In the genomic region with DNA sequence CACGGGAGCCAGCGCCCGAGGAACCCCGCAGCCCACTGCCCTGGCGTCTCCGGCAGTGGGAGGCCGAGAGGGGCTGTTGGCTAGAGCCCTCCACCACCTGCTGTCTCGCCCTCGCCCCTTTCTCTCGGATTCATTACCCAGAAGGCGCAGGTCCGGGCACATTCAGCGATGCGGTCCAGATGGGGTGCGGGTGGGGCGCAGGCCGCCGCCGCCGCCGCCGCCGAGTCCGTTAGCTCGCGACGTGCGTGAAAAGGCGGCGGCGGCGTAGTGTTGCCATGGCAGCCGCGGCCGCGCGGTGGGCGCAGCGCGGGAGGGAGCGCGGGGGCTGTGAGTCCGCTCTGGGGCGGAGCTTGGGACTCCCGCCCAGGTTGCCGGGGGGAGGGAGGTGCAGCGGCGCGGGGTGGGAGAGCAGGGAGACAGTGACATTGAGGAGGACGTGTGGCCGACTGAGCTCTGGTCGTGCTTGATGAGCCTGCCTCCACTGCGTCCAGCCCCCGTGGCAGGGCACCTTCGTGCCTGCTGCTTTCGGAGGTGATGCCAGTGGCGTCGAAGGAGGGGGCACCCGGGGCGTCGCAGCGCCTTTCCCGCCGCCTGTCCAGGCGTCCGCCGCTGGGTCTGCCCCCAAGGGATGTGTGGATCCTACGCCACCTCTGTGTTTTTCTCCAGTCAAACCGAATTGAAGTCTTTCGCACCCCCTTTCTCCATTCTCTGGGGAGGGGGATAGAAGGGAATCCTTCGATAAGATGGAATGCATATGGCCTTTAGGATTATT, we compare ENCODE assay signal across 9 cellular contexts. TPM values are rescaled to one million over a fixed set of nuclear protein-coding genes. Genes with fewer than 3 reads are reported as not detected.
DNase-seq lines count a peak whose midpoint lies in the region; ATAC-seq, FAIRE-seq and TF ChIP-seq lines count a peak whose summit lies in the region.
"Had no signal": no experiment of that assay in that cellular context is flagged by ENCODE, and none has a peak within 500 bp of the region (broad histone marks: within the 10 kb centered on the region; RNA-seq: fewer than 3 reads in every experiment).

A gene (minus strand): TSS at position 358 of the 772 bp plus-strand sequence. CDS start 23,774 bp downstream, outside the sequence.

- CTCF ChIA-PET in HepG2 (lab: Yijun Ruan, JAX; ENCODE audit: low intra/inter-chr PET ratio, low total read pairs): no interaction called here

- peak within 1 kb of the TSS; percentile 78 for H3K9ac ChIP-seq in HepG2 (ENCODE audit: insufficient read depth, low read depth, low read length)

- POLR2A ChIA-PET in HepG2 (lab: Yijun Ruan, JAX): interaction anchor here (0.6 to 2.1 kb wide), 9 partner anchors 11 to 522 kb away, joined by 3 to 11 read pairs (median 3); a partner anchor contains a TSS

- peak within 1 kb of the TSS; percentile 89 for H3K4me3 Mint-ChIP-seq in activated CD4-positive, alpha-beta T cell treated with anti-CD3 and anti-CD28 coated beads, Interleukin-2, amount 10 ng/mL, durations not matched to agents 24 days and 14 days

- peaks cover 20% of the 10 kb centered on the region for H3K79me2 ChIP-seq in HepG2 (ENCODE audit: insufficient read depth, low read length)

- H3K9me3 ChIP-seq in HepG2 (ENCODE audit: low read length): no peaks in the 10 kb centered on the region

- H3K4me2 ChIP-seq in HepG2 (ENCODE audit: low read depth, low read length): peak within 1 kb of the TSS; percentile 92

- H3K4me1 Mint-ChIP-seq in activated CD4-positive, alpha-beta T cell treated with anti-CD3 and anti-CD28 coated beads, Interleukin-2, amount 10 ng/mL, durations not matched to agents 24 days and 14 days: peaks cover 45% of the 10 kb centered on the region

- H3K27ac ChIP-seq in coronary artery (peak within 1 kb of the TSS; percentile 92 to 95), HepG2 (ENCODE audit: extremely low read length, insufficient read depth, low read length) (peak within 1 kb of the TSS; percentile 90)

- peak; percentile 64 for ATAC-seq in HG03175 (IDR thresholded peaks at IDR 0.05; ENCODE audit: unreplicated experiment)
- peak; percentile 90 for ATAC-seq in HepG2

- H3K4me3 ChIP-seq in coronary artery (peak within 1 kb of the TSS; percentile 85), HepG2 (replicated peaks in 1 of 3; ENCODE audit: insufficient read depth in 1 of 3, low read depth in 2 of 3, low read length in 3 of 3) (peak within 1 kb of the TSS; percentile 81 to 93 (median 88))

- in situ Hi-C loops in GM18951 (cut with MboI; ENCODE audit: low sequenced_read_pairs, unreplicated experiment): no loop called here
- in situ Hi-C loops in HepG2 (cut with HindIII; ENCODE audit: extremely low pct_ligation_motif_present, low pct_unique_long_range_greater_than_20kb): no loop called here

- TF ChIP-seq POLR2A in GM18951 (IDR thresholded peaks at IDR 0.05; ENCODE audit: extremely low read depth, insufficient read depth, insufficient read length): peak; percentile 49
- peak; percentile 43 to 69 for TF ChIP-seq POLR2A in HepG2 (IDR thresholded peaks at IDR 0.05; ENCODE audit: insufficient read depth in 1 of 2, low read depth in 2 of 2, low read length in 2 of 2)

- 0 out of 2 replicates have a peak, but pooled peaks cover 3% of the 10 kb centered on the region for H4K20me1 ChIP-seq in HepG2 (ENCODE audit: insufficient read depth, low read length)

- no peaks in the 10 kb centered on the region; a peak in 1 of 5 replicates for H3K27me3 ChIP-seq in HepG2 (ENCODE audit: control insufficient read depth in 1 of 2, insufficient read depth in 2 of 2, low read length in 2 of 2)

- no peak for TF ChIP-seq EP300 in HepG2 (IDR thresholded peaks at IDR 0.05; ENCODE audit: low read depth in 2 of 2, low read length in 2 of 2)
- no peak for TF ChIP-seq EP300 in HepG2 (CRISPR knock-in tag; IDR thresholded peaks at IDR 0.05; ENCODE audit: borderline replicate concordance)

- WGBS in HepG2 (ENCODE audit: low lambda C conversion rate): 8% methylated on average over 5 of the region's 71 CpGs

- H3K4me1 ChIP-seq in HepG2 (ENCODE audit: insufficient read depth, low read length): peaks cover 51% of the 10 kb centered on the region

- TF ChIP-seq CTCF in coronary artery (IDR thresholded peaks at IDR 0.05): no peak
- 0 out of 2 replicates have a peak, but pooled peaks have one; percentile 13 for TF ChIP-seq CTCF in HepG2 (CRISPR knock-in tag; IDR thresholded peaks at IDR 0.05)

- no peaks in the 10 kb centered on the region for H3K36me3 ChIP-seq in HepG2 (replicated peaks in 1 of 2; ENCODE audit: control insufficient read depth in 1 of 2, insufficient read depth in 2 of 2, low read length in 2 of 2)

- no peak for FAIRE-seq in HepG2 (lab: Jason Lieb, UNC)
- FAIRE-seq: colon had no signal

- no TSS peak for BruUV-seq in HepG2 (replicated peaks; lab: Mats Ljungman, UMichigan)

- peak within 1 kb of the TSS; percentile 70 for H2AFZ ChIP-seq in HepG2 (ENCODE audit: low read length)

- peak within 1 kb of the TSS; percentile 87 for H3K27ac Mint-ChIP-seq in activated CD4-positive, alpha-beta T cell treated with anti-CD3 and anti-CD28 coated beads, Interleukin-2, amount 10 ng/mL, durations not matched to agents 24 days and 14 days

- DNase-seq in Ammon's horn (ENCODE audit: low spot score): peak; percentile 93
- DNase-seq in NCI-H446 treated with DMSO at 0.1 percent for 48 hours (lab: John Stamatoyannopoulos, UW): peak; percentile 28
- DNase-seq in activated CD4-positive, alpha-beta T cell treated with anti-CD3 and anti-CD28 coated beads, Interleukin-2, amount 10 ng/mL, durations not matched to agents 24 days and 14 days: peak; percentile 91
- peak; percentile 88 for DNase-seq in coronary artery (ENCODE audit: low spot score)
- DNase-seq in HepG2 (ENCODE audit: low spot score): peak; percentile 56
- DNase-seq in stimulated activated CD4-positive, alpha-beta T cell treated with anti-CD3 and anti-CD28 coated beads, Interleukin-2, amount 100 ng/mL, for 48 hours: peak; percentile 52 to 59

- no peak for TF ChIP-seq RAD21 in HepG2 (CRISPR knock-in tag; IDR thresholded peaks at IDR 0.05)

- no peaks in the 10 kb centered on the region for H3K27me3 Mint-ChIP-seq in activated CD4-positive, alpha-beta T cell treated with anti-CD3 and anti-CD28 coated beads, Interleukin-2, amount 10 ng/mL, durations not matched to agents 24 days and 14 days

- no peaks in the 10 kb centered on the region for H3K9me3 Mint-ChIP-seq in activated CD4-positive, alpha-beta T cell treated with anti-CD3 and anti-CD28 coated beads, Interleukin-2, amount 10 ng/mL, durations not matched to agents 24 days and 14 days

- peaks cover 7% of the 10 kb centered on the region for H3K36me3 Mint-ChIP-seq in activated CD4-positive, alpha-beta T cell treated with anti-CD3 and anti-CD28 coated beads, Interleukin-2, amount 10 ng/mL, durations not matched to agents 24 days and 14 days (ENCODE audit: low read depth)

- intact Hi-C loops in activated CD4-positive, alpha-beta T cell treated with anti-CD3 and anti-CD28 coated beads, Interleukin-2, amount 10 ng/mL, durations not matched to agents 24 days and 14 days (cut with micrococcal nuclease): loop anchor here (1.0 to 10.0 kb wide), 10 partner anchors 53 to 855 kb away; a partner anchor contains a TSS
- intact Hi-C loops in HepG2 (cut with micrococcal nuclease; ENCODE audit: unreplicated experiment): loop anchor here (2.0 kb wide), 1 partner anchor 27 kb away; no protein-coding TSS in a partner anchor

TF ChIP-seq in HepG2, 621 proteins besides CTCF, POLR2A, EP300 and RAD21 (continues in another document):
- TF ChIP-seq KDM3A (CRISPR knock-in tag; IDR thresholded peaks at IDR 0.05; ENCODE audit: low read depth) (no peak), CBX5 (CRISPR knock-in tag; IDR thresholded peaks at IDR 0.05; ENCODE audit: borderline replicate concordance) (no peak), ZNF468 (CRISPR knock-in tag; IDR thresholded peaks at IDR 0.05) (no peak), ZNF761 (CRISPR knock-in tag; conservative IDR thresholded peaks at IDR 0.05) (no peak), RFXAP (CRISPR knock-in tag; IDR thresholded peaks at IDR 0.05; ENCODE audit: borderline replicate concordance) (0 out of 2 replicates have a peak, but pooled peaks have one; percentile 22)
- TF ChIP-seq, protein P1, sequence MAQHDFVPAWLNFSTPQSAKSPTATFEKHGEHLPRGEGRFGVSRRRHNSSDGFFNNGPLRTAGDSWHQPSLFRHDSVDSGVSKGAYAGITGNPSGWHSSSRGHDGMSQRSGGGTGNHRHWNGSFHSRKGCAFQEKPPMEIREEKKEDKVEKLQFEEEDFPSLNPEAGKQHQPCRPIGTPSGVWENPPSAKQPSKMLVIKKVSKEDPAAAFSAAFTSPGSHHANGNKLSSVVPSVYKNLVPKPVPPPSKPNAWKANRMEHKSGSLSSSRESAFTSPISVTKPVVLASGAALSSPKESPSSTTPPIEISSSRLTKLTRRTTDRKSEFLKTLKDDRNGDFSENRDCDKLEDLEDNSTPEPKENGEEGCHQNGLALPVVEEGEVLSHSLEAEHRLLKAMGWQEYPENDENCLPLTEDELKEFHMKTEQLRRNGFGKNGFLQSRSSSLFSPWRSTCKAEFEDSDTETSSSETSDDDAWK (CRISPR knock-in tag; IDR thresholded peaks at IDR 0.05): no peak

RNA-seq across cellular contexts. Expression of the gene that starts here (rescaled TPM):
- 7.5 and 9.0 TPM in 2 replicates for total RNA-seq in activated CD4-positive, alpha-beta T cell treated with anti-CD3 and anti-CD28 coated beads, Interleukin-2, amount 10 ng/mL, durations not matched to agents 24 days and 14 days
- 11.8 and 13.9 TPM in 2 replicates for total RNA-seq in HepG2 (2016; rRNA removed; fragmentation: Illumina TruSeq; extraction: Trizol)
- total RNA-seq in HepG2 (2016; cell fraction: cytosol; rRNA removed; fragmentation: Illumina TruSeq; extraction: Trizol; ENCODE audit: low read depth): 19.6 and 22.7 TPM in 2 replicates
- 10.8 and 15.5 TPM in 2 replicates for total RNA-seq in HepG2 (2016; cell fraction: insoluble cytoplasmic fraction; rRNA removed; fragmentation: Illumina TruSeq; extraction: Trizol)
- total RNA-seq in HepG2 (2016; cell fraction: membrane; rRNA removed; fragmentation: Illumina TruSeq; extraction: Trizol): 15.8 and 20.3 TPM in 2 replicates
- total RNA-seq in HepG2 (2016; cell fraction: nucleus; rRNA removed; fragmentation: Illumina TruSeq; extraction: Trizol): 16.2 and 19.5 TPM in 2 replicates
- polyA plus RNA-seq in HepG2 (2011; rRNA removed): 2.8 and 3.2 TPM in 2 replicates
- 1.6 and 2.2 TPM in 2 replicates for polyA plus RNA-seq in HepG2 (2011; cell fraction: cytosol; rRNA removed)
- polyA plus RNA-seq in HepG2 (2011; cell fraction: nucleus; rRNA removed): 2.9 and 3.5 TPM in 2 replicates
- polyA plus RNA-seq in HepG2 (2012): 2.6 and 4.0 TPM in 2 replicates
- 4.6 and 4.7 TPM in 2 replicates for polyA plus RNA-seq in HepG2 (2016; cell fraction: cytosol; fragmentation: Illumina TruSeq; extraction: Trizol; ENCODE audit: low read depth)
- 6.3 and 6.7 TPM in 2 replicates for polyA plus RNA-seq in HepG2 (2016; cell fraction: insoluble cytoplasmic fraction; fragmentation: Illumina TruSeq; extraction: Trizol; ENCODE audit: low read depth)
- polyA plus RNA-seq in HepG2 (2016; cell fraction: membrane; fragmentation: Illumina TruSeq; extraction: Trizol; ENCODE audit: low read depth): 6.3 and 7.2 TPM in 2 replicates
- polyA plus RNA-seq in HepG2 (2016; cell fraction: nucleus; fragmentation: Illumina TruSeq; extraction: Trizol; ENCODE audit: insufficient read depth, low read depth): 6.7 and 8.5 TPM in 2 replicates
- polyA minus RNA-seq in HepG2 (2011; rRNA and poly(A)+ RNA removed; ENCODE audit: low replicate concordance): 1.8 and 3.2 TPM in 2 replicates
- 3.5 and 6.6 TPM in 2 replicates for polyA minus RNA-seq in HepG2 (2011; cell fraction: cytosol; rRNA and poly(A)+ RNA removed)
- polyA minus RNA-seq in HepG2 (2011; cell fraction: nucleus; rRNA and poly(A)+ RNA removed): 15.3 and 19.6 TPM in 2 replicates

Comparison
In these comparisons a context has a peak if more than half of its experiments do, and no peak if none do; other contexts are left out.
1. Peak in every context shown above with its lines: DNase-seq, ATAC-seq, H3K4me3 ChIP-seq and H3K27ac ChIP-seq.
2. DNase-seq: peak in every context shown above with its lines; median percentile 93 in Ammon's horn; 91 in activated CD4-positive, alpha-beta T cell treated with anti-CD3 and anti-CD28 coated beads, Interleukin-2, amount 10 ng/mL, durations not matched to agents 24 days and 14 days; 88 in coronary artery; 56 in HepG2; 56 in stimulated activated CD4-positive, alpha-beta T cell treated with anti-CD3 and anti-CD28 coated beads, Interleukin-2, amount 100 ng/mL, for 48 hours; 28 in NCI-H446 treated with DMSO at 0.1 percent for 48 hours.